Comparison of ENCODE assay signal across 27 cellular contexts in genomic region chr14:26621366-26621765, GRCh38. TPM values are rescaled to one million over a fixed set of nuclear protein-coding genes. Genes with fewer than 3 reads are reported as not detected.
"Had no signal": no experiment of that assay in that cellular context is flagged by ENCODE, and none has a peak within 500 bp of the region (broad histone marks: within the 10 kb centered on the region; RNA-seq: fewer than 3 reads in every experiment).

No MANE protein-coding gene starts in this region.

- H3K4me1 ChIP-seq: SJCRH30 had no signal

- H3K4me3 ChIP-seq: cardiac muscle cell, MG63, SJCRH30, SK-N-MC had no signal

- H3K27ac ChIP-seq: cardiac muscle cell, SJCRH30, SK-N-MC, WERI-Rb-1 had no signal

- H3K27me3 ChIP-seq: cardiac muscle cell, MG63, SJCRH30 had no signal

- DNase-seq: activated CD4-positive, alpha-beta T cell treated with anti-CD3 and anti-CD28 coated beads, Interleukin-2, amount 10 ng/mL, durations not matched to agents 24 days and 14 days; activated CD4-positive, alpha-beta T cell treated with anti-CD3 and anti-CD28 coated beads, Interleukin-2, amount 50 U/mL, for 4 hours; activated CD4-positive, CD25-positive, alpha-beta regulatory T cell; activated CD8-positive, alpha-beta T cell treated with anti-CD3 and anti-CD28 coated beads, Interleukin-2, amount 10 ng/mL, durations not matched to agents 7 days and 5 days; activated gamma-delta T cell; activated naive CD4-positive, alpha-beta T cell treated with Interleukin-2 at 50 U/mL for 16 hours; activated naive CD8-positive, alpha-beta T cell treated with anti-CD3 and anti-CD28 coated beads, Interleukin-2, amount 10 ng/mL, durations not matched to agents 7 days and 5 days; activated T-cell treated with anti-CD3 and anti-CD28 coated beads, Interleukin-2, amount 50 U/mL, for 24 hours; aorta; Kasumi-1; KG1; MG63; NCI-H1048; NCI-H1105 treated with DMSO at 0.1 percent for 48 hours; NCI-H1436; NCI-H1694; NCI-H1930; NCI-H2081 treated with DMSO at 0.1 percent for 48 hours; NCI-H345; SHP77; SJCRH30; T1000; WERI-Rb-1 had no signal

- H3K9me3 ChIP-seq: MG63, SJCRH30 had no signal

- H3K36me3 ChIP-seq: cardiac muscle cell, MG63, SJCRH30, WERI-Rb-1 had no signal

- ATAC-seq: activated CD8-positive, alpha-beta T cell treated with anti-CD3 and anti-CD28 coated beads, Interleukin-2, amount 10 ng/mL, durations not matched to agents 7 days and 5 days; Panc1 had no signal

RNA-seq across cellular contexts. Expression of gene NOVA1, which starts 23.5 kb away (rescaled TPM):
- total RNA-seq: activated CD8-positive, alpha-beta T cell treated with anti-CD3 and anti-CD28 coated beads, Interleukin-2, amount 10 ng/mL, durations not matched to agents 7 days and 5 days; RPMI7951 had no signal
